ENCODE assay signal across 17 cellular contexts in the genomic region with DNA sequence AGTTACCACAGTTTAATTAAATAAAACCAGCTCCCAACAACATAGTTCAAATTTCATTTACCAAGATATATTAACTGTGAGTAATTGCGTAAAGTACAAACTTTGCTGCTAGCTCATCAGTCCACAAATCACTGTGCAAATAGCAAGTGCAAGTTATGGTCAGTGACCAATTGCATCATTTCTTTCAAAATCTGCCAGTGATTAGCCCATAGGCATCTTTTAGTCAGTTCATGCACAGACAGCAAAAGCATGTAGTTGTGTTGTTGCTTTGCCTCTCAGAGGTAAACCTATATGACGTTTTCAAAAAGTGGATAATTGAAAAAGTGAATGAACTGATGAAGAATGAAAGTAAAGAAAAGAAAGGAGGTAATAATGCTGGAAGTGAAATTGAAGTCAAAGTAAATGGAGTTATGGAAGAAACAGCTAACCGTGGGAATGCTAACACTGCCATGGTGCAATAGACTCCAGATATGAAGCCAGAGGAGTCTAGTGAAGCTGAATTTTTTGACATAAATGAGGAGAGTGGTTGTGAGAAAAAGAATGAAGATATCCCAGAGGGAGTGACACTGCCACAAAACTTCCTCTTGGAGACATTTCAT. TPM values are rescaled to one million over a fixed set of nuclear protein-coding genes. Genes with fewer than 3 reads are reported as not detected.
DNase-seq lines count a peak whose midpoint lies in the region; ATAC-seq and TF ChIP-seq lines count a peak whose summit lies in the region.
"Had no signal": no experiment of that assay in that cellular context is flagged by ENCODE, and none has a peak within 500 bp of the region (broad histone marks: within the 10 kb centered on the region; RNA-seq: fewer than 3 reads in every experiment).

No MANE protein-coding gene starts in this region.

- no peaks in the 10 kb centered on the region for H3K9me3 ChIP-seq in body of pancreas
- H3K9me3 ChIP-seq: MG63, SJSA1 had no signal

- no peaks in the 10 kb centered on the region for H3K36me3 ChIP-seq in body of pancreas (replicated peaks in 1 of 2; ENCODE audit: insufficient read depth in 1 of 2, low read depth in 2 of 2)
- H3K36me3 ChIP-seq: MG63, SJSA1 had no signal

- H3K4me1 ChIP-seq in body of pancreas, result peaks cover 21% of the 10 kb centered on the region
- H3K4me1 ChIP-seq: SJSA1 had no signal

- no peak for TF ChIP-seq POLR2A in body of pancreas (IDR thresholded peaks at IDR 0.05)

- peak; percentile 92 for ATAC-seq in body of pancreas
- peak; percentile 68 for ATAC-seq in left lobe of liver
- ATAC-seq in HG02763 (IDR thresholded peaks at IDR 0.05; ENCODE audit: unreplicated experiment), result no peak
- ATAC-seq: activated CD4-positive, alpha-beta T cell treated with anti-CD3 and anti-CD28 coated beads for 36 hours; right cardiac atrium had no signal

- DNase-seq in AG08395 (ENCODE audit: low spot score) (peak; percentile 24), H4 (ENCODE audit: low spot score) (peak; percentile 5), body of pancreas (peak in 2 of 4 donors; percentile 17 to 54), left lobe of liver (ENCODE audit: low spot score) (peak; percentile 58), NCI-H187 (lab: John Stamatoyannopoulos, UW) (no peak), epidermal melanocyte (ENCODE audit: insufficient read length, low spot score) (no peak), NCI-H446 treated with DMSO at 0.1 percent for 48 hours (lab: John Stamatoyannopoulos, UW) (no peak)
- DNase-seq: activated CD4-positive, alpha-beta T cell treated with anti-CD3 and anti-CD28 coated beads for 36 hours; kidney glomerular epithelial cell; MG63; NCI-H1694; NCI-H446; right cardiac atrium; T-helper 9 cell had no signal

- no peak overlapping the region for H3K4me3 ChIP-seq in body of pancreas
- H3K4me3 ChIP-seq: MG63, SJSA1 had no signal

- no peak for TF ChIP-seq CTCF in body of pancreas (IDR thresholded peaks at IDR 0.05)

- peak overlapping the region; percentile 6 to 56 (median 37) for H3K27ac ChIP-seq in body of pancreas
- H3K27ac ChIP-seq: SJSA1 had no signal

- WGBS in body of pancreas, 2 donors, result 40 to 47% methylated on average over 3 of the region's 3 CpGs

- intact Hi-C loops in body of pancreas (cut with DNase I), result no loop called here

- H3K27me3 ChIP-seq in body of pancreas, result no peaks in the 10 kb centered on the region
- H3K27me3 ChIP-seq: MG63, SJSA1 had no signal

RNA-seq across cellular contexts. Expression of a gene that starts 36.5 kb away (rescaled TPM):
- 32.2 and 39.5 TPM in 2 replicates for total RNA-seq in H4 (2014; rRNA removed; shearing (Covaris generic))
- 10 to 100 TPM; 16.2 to 19.2 TPM for total RNA-seq in body of pancreas
- 49.1 TPM for total RNA-seq in left lobe of liver
- total RNA-seq: G401 had no signal

Comparison
In these comparisons a context has a peak if more than half of its experiments do, and no peak if none do; other contexts are left out.
1. DNase-seq: peak in AG08395 (single experiment), H4 (single experiment) and left lobe of liver (single experiment); none in NCI-H187 (0 of 2), epidermal melanocyte (single experiment) and NCI-H446 treated with DMSO at 0.1 percent for 48 hours (single experiment).